In genomic region chr17:7530294-7530900, GRCh38 we compare ENCODE assay signal across 27 cellular contexts. TPM values are rescaled to one million over a fixed set of nuclear protein-coding genes. Genes with fewer than 3 reads are reported as not detected.
"Had no signal": no experiment of that assay in that cellular context is flagged by ENCODE, and none has a peak within 500 bp of the region (broad histone marks: within the 10 kb centered on the region; RNA-seq: fewer than 3 reads in every experiment).

No MANE protein-coding gene starts in this region.

- H3K9me3 Mint-ChIP-seq: activated naive CD4-positive, alpha-beta T cell treated with anti-CD3 and anti-CD28 coated beads, Interleukin-2, amount 50 U/mL, for 24 hours had no signal

- H3K27ac ChIP-seq: breast epithelium had no signal

- H3K4me1 Mint-ChIP-seq: activated CD8-positive, alpha-beta memory T cell treated with anti-CD3 and anti-CD28 coated beads, Interleukin-2, amount 10 ng/mL, durations not matched to agents 7 days and 5 days; activated naive CD4-positive, alpha-beta T cell treated with anti-CD3 and anti-CD28 coated beads, Interleukin-2, amount 50 U/mL, for 24 hours; WTC11 had no signal

- H3K27ac Mint-ChIP-seq: activated CD8-positive, alpha-beta memory T cell treated with anti-CD3 and anti-CD28 coated beads, Interleukin-2, amount 10 ng/mL, durations not matched to agents 7 days and 5 days; activated naive CD4-positive, alpha-beta T cell treated with anti-CD3 and anti-CD28 coated beads, Interleukin-2, amount 50 U/mL, for 24 hours; activated T-cell treated with anti-CD3 and anti-CD28 coated beads, Interleukin-2, amount 50 U/mL, for 24 hours; activated T-helper 1 cell treated with anti-CD3 and anti-CD28 coated beads, Interleukin-12 subunit alpha, Interleukin-12 subunit beta, Interleukin-2, Interleukin-4 antibody, amounts not matched to agents 30 ng/mL and 10 ng/mL and 1 ng/mL, durations not matched to agents 14 hours and 24 hours and 36 hours; T-helper 1 cell treated with Interleukin-12 subunit alpha and Interleukin-12 subunit beta and Interleukin-4 antibody, amounts not matched to agents 30 μg/mL and 1 μg/mL, for 36 hours; WTC11 had no signal

- H3K4me1 ChIP-seq: breast epithelium had no signal

- ATAC-seq: activated CD8-positive, alpha-beta memory T cell treated with anti-CD3 and anti-CD28 coated beads, Interleukin-2, amount 10 ng/mL, durations not matched to agents 7 days and 5 days; Panc1; WTC11 had no signal

- H3K4me3 ChIP-seq: breast epithelium had no signal

- H3K36me3 Mint-ChIP-seq: activated naive CD4-positive, alpha-beta T cell treated with anti-CD3 and anti-CD28 coated beads, Interleukin-2, amount 50 U/mL, for 24 hours had no signal

- H3K27me3 ChIP-seq: breast epithelium had no signal

- H3K4me3 Mint-ChIP-seq: activated CD8-positive, alpha-beta memory T cell treated with anti-CD3 and anti-CD28 coated beads, Interleukin-2, amount 10 ng/mL, durations not matched to agents 7 days and 5 days; activated naive CD4-positive, alpha-beta T cell treated with anti-CD3 and anti-CD28 coated beads, Interleukin-2, amount 50 U/mL, for 24 hours; activated T-cell treated with anti-CD3 and anti-CD28 coated beads, Interleukin-2, amount 50 U/mL, for 24 hours; activated T-helper 1 cell treated with anti-CD3 and anti-CD28 coated beads, Interleukin-12 subunit alpha, Interleukin-12 subunit beta, Interleukin-2, Interleukin-4 antibody, amounts not matched to agents 30 ng/mL and 10 ng/mL and 1 ng/mL, durations not matched to agents 14 hours and 24 hours and 36 hours; T-helper 1 cell treated with Interleukin-12 subunit alpha and Interleukin-12 subunit beta and Interleukin-4 antibody, amounts not matched to agents 30 μg/mL and 1 μg/mL, for 36 hours; WTC11 had no signal

- H3K27me3 Mint-ChIP-seq: activated CD8-positive, alpha-beta memory T cell treated with anti-CD3 and anti-CD28 coated beads, Interleukin-2, amount 10 ng/mL, durations not matched to agents 7 days and 5 days; activated naive CD4-positive, alpha-beta T cell treated with anti-CD3 and anti-CD28 coated beads, Interleukin-2, amount 50 U/mL, for 24 hours; activated T-cell treated with anti-CD3 and anti-CD28 coated beads, Interleukin-2, amount 50 U/mL, for 24 hours had no signal

- DNase-seq: activated CD4-positive, alpha-beta T cell treated with anti-CD3 and anti-CD28 coated beads for 48 hours; activated CD4-positive, alpha-beta T cell treated with anti-CD3 and anti-CD28 coated beads, Interleukin-2, amount 50 U/mL, for 48 hours; activated CD4-positive, CD25-positive, alpha-beta regulatory T cell treated with anti-CD3 and anti-CD28 coated beads, Interleukin-2, amount 50 U/mL, for 72 hours; activated CD8-positive, alpha-beta memory T cell treated with anti-CD3 and anti-CD28 coated beads, Interleukin-2, amount 10 ng/mL, durations not matched to agents 7 days and 5 days; activated effector memory CD4-positive, alpha-beta T cell treated with Interleukin-2 at 50 U/mL for 16 hours; activated naive CD4-positive, alpha-beta T cell; activated T-cell treated with anti-CD3 and anti-CD28 coated beads, Interleukin-2, amount 50 U/mL, for 24 hours; aorta; caudate nucleus; NCI-H1092; NCI-H1417 treated with DMSO at 0.1 percent for 48 hours; NCI-H1694; NCI-H2029; NCI-H2107; NCI-H2171 treated with DMSO at 0.1 percent for 48 hours; NCI-H226; NCI-H526; NCI-H774; OCI-M1; SHP77 had no signal

- H3K36me3 ChIP-seq: breast epithelium had no signal

RNA-seq across cellular contexts. Expression of gene TNFSF13, which starts 28.2 kb away (rescaled TPM):
- total RNA-seq: LHCN-M2 had no signal
